In genomic region chr12:69318225-69318624, GRCh38 we compare ENCODE assay signal across 12 cellular contexts. TPM values are rescaled to one million over a fixed set of nuclear protein-coding genes. Genes with fewer than 3 reads are reported as not detected.
"Had no signal": no experiment of that assay in that cellular context is flagged by ENCODE, and none has a peak within 500 bp of the region (broad histone marks: within the 10 kb centered on the region; RNA-seq: fewer than 3 reads in every experiment).

No MANE protein-coding gene starts in this region.

- H3K9ac ChIP-seq: GM23248 had no signal

- ATAC-seq: GM23338, HCT116 had no signal

- H3K27ac ChIP-seq: GM23248 had no signal

- H2AFZ ChIP-seq: GM23248, GM23338 had no signal

- FAIRE-seq: H1, H54 had no signal

- H3K4me1 ChIP-seq: HAP-1 had no signal

- H3K4me3 Mint-ChIP-seq: GM23338, H9, HFFc6 had no signal

- H3K36me3 ChIP-seq: HAP-1 had no signal

- H3K4me2 ChIP-seq: GM23338 had no signal

- H3K9me3 Mint-ChIP-seq: HFFc6 had no signal

- H3K27ac Mint-ChIP-seq: GM23338, H9, HFFc6 had no signal

- DNase-seq: GM23248, GOT3, H7, H9, HCEC 1CT, HFFc6 had no signal

- H3K4me3 ChIP-seq: GM23248, GM23338, HAP-1 had no signal

RNA-seq across cellular contexts. Expression of gene LYZ, which starts 30.0 kb away (rescaled TPM):
- total RNA-seq: GM23248, GM23338, H1, H4, H7, H9, HFFc6 had no signal
- polyA plus RNA-seq: GM23248, GM23338, H1 had no signal
